ENCODE assay signal across 9 cellular contexts in the genomic region with DNA sequence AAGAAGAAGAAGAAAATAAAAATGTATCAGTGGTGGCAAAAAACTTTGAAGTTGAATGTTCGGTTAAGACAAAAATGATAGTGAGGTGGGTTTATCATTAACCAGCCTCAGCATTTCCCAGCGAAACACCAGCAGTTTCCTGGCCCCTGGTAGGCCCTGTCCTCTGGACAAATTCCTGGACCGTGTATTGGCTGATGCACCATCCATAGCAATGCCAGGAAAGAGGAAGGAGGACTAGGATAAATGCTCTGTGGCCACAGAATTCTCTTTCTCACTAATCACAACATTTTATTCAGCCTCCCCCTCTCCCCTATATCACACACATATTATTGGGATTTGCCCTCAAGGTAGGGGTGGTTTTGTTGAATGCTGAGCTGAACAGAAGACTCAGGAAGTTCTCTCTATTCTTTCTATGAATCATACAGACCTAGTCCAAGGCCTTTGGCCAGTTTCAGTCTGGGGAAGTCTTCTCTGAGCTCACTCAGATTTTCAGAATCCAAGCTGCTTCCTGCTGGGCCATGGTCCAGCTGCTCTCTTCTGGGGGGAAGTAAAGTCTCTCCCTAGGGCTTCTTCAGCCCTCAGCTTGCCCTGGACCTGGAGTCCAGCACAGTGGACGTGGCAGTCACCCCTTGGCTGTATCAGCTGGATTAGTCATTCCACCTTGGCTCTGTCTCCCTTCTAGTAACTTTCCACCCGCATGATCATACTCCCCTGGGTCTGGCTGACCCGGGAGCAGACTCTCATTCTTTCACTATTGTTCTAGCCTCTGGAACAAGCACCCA. TPM values are rescaled to one million over a fixed set of nuclear protein-coding genes. Genes with fewer than 3 reads are reported as not detected.
DNase-seq lines count a peak whose midpoint lies in the region; ATAC-seq and TF ChIP-seq lines count a peak whose summit lies in the region.
"Had no signal": no experiment of that assay in that cellular context is flagged by ENCODE, and none has a peak within 500 bp of the region (broad histone marks: within the 10 kb centered on the region; RNA-seq: fewer than 3 reads in every experiment).

No MANE protein-coding gene starts in this region.

- no peaks in the 10 kb centered on the region for H3K9me3 ChIP-seq in PC-9 (ENCODE audit: insufficient read depth, low read depth)

- H3K4me2 ChIP-seq in PC-9: peak overlapping the region; percentile 55

- no peaks in the 10 kb centered on the region for H3K36me3 Mint-ChIP-seq in nephron progenitor cell (ENCODE audit: low read depth)
- H3K36me3 Mint-ChIP-seq: naive B cell had no signal

- no peak overlapping the region for H3K4me3 ChIP-seq in PC-9

- POLR2A ChIA-PET in PC-9 (lab: Charles Lee; ENCODE audit: unreplicated experiment): interaction anchor here (0.5 to 0.7 kb wide), 7 partner anchors 9 to 264 kb away, joined by 3 to 18 read pairs (median 4); no protein-coding TSS in a partner anchor

- H3K27ac Mint-ChIP-seq in nephron progenitor cell: peak overlapping the region; percentile 95

- intact Hi-C loops in PC-9 (cut with micrococcal nuclease; ENCODE audit: unreplicated experiment): loop anchor here (1.0 to 2.0 kb wide), 2 partner anchors 19 to 69 kb away; partner anchors contain the start of gene PDE8A

- H2AFZ ChIP-seq in PC-9: no peak overlapping the region; the same call in 1 of the 2 replicates

- H4K20me1 ChIP-seq in PC-9 (ENCODE audit: insufficient read depth): no peaks in the 10 kb centered on the region

- TF ChIP-seq CTCF in PC-9 (conservative IDR thresholded peaks at IDR 0.05) (no peak), nephron progenitor cell (IDR thresholded peaks at IDR 0.05) (no peak)

- H3K9me2 ChIP-seq in PC-9 (ENCODE audit: insufficient read depth): no peaks in the 10 kb centered on the region

- ATAC-seq in HG02798 (IDR thresholded peaks at IDR 0.05; ENCODE audit: poor library complexity, unreplicated experiment) (no peak), GM21526 (IDR thresholded peaks at IDR 0.05; ENCODE audit: low FRiP score, unreplicated experiment) (no peak)

- H3K9me3 Mint-ChIP-seq in nephron progenitor cell: no peaks in the 10 kb centered on the region

- peak overlapping the region; percentile 99 for H3K27ac ChIP-seq in PC-9

- peaks cover 38% of the 10 kb centered on the region for H3K4me1 Mint-ChIP-seq in nephron progenitor cell

- H3K36me3 ChIP-seq in PC-9 (ENCODE audit: low read depth): no peaks in the 10 kb centered on the region

- no peaks in the 10 kb centered on the region for H3K27me3 ChIP-seq in PC-9 (ENCODE audit: insufficient read depth, low read depth)

- H3K79me2 ChIP-seq in PC-9 (ENCODE audit: low read depth): no peaks in the 10 kb centered on the region

- H3K27me3 Mint-ChIP-seq in nephron progenitor cell (ENCODE audit: low read depth, poor library complexity): peaks cover 5% of the 10 kb centered on the region

- no peak overlapping the region for H3K4me3 Mint-ChIP-seq in nephron progenitor cell
- H3K4me3 Mint-ChIP-seq: naive B cell had no signal

- H3K4me1 ChIP-seq in PC-9 (replicated peaks; ENCODE audit: insufficient read depth): peaks cover 77% of the 10 kb centered on the region

- CTCF ChIA-PET in PC-9 (lab: Charles Lee): interaction anchor here (0.5 to 1.2 kb wide), 5 partner anchors 16 to 341 kb away, joined by 3 to 7 read pairs (median 4); no protein-coding TSS in a partner anchor

- DNase-seq in AG08395 (ENCODE audit: low spot score) (peak; percentile 95), PC-9 (peak; percentile 86 to 99), fibroblast of gingiva (ENCODE audit: low read depth) (peak; percentile 99), nephron progenitor cell (no peak), mesenteric fat pad (ENCODE audit: low spot score) (no peak), NCI-H1092 (lab: John Stamatoyannopoulos, UW) (no peak)
- DNase-seq: naive B cell had no signal

- H3F3A ChIP-seq in PC-9 (ENCODE audit: insufficient read depth, low read depth): peaks cover 67% of the 10 kb centered on the region

- no TSS peak for BruUV-seq in PC-9 (replicated peaks; lab: Mats Ljungman, UMichigan)

RNA-seq across cellular contexts. Expression of gene SLC28A1, which starts 27.6 kb away (rescaled TPM):
- total RNA-seq in PC-9 (2021): 0.70 and 1.2 TPM in 2 replicates
- 0.19 TPM for total RNA-seq in mesenteric fat pad

Comparison
In these comparisons a context has a peak if more than half of its experiments do, and no peak if none do; other contexts are left out.
1. DNase-seq: peak in AG08395 (single experiment), PC-9 (2 of 2) and fibroblast of gingiva (single experiment); none in nephron progenitor cell (single experiment), mesenteric fat pad (single experiment) and NCI-H1092 (single experiment).